Comparison of ENCODE assay signal across 1 cellular context in the genomic region with DNA sequence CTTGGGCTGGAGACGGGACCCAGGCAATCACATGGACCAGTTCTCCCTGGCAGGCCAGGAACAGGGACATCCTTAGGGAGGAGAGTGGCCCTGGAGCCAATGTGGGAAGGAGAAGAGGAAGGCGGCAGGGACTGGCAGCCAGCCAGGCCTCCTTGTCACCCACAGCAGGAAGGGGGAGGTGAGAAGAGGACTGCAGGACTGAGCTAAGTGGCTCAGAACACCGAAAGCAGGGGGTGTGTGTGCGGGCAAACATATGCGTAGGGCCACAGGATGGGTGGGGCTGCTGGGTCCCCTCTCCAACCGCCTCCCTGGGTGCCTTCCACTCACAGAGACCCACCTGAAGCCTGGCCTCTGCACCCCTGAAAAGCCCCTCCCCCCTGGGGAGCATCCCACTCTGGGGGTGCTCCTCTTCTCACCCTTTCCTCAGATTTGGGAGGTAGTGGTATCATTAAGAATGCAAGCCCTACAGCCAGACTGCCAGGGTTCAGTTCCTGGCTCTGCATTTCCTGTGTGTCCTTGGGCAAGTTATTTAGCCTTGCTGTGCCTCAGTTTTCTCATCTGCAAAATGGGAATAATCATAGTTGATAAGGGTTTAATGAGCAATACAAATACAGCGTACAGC.
TF ChIP-seq lines count a peak whose summit lies in the region.

No MANE protein-coding gene starts in this region.

TF ChIP-seq in GM12878, 131 proteins besides CTCF, POLR2A, EP300 and RAD21 (continues in another document):
- TF ChIP-seq REST (IDR thresholded peaks at IDR 0.05; ENCODE audit: low read depth, low read length) (no peak), NRF1 (conservative IDR thresholded peaks at IDR 0.05; ENCODE audit: low read depth, low read length) (no peak), ATF7 (IDR thresholded peaks at IDR 0.05; ENCODE audit: low read depth) (peak; percentile 38), POLR2AphosphoS5 (IDR thresholded peaks at IDR 0.05; ENCODE audit: low read length) (no peak), KDM1A (IDR thresholded peaks at IDR 0.05; ENCODE audit: borderline replicate concordance) (no peak), GATAD2B (conservative IDR thresholded peaks at IDR 0.05; ENCODE audit: low read depth) (0 out of 2 replicates have a peak, but pooled peaks have one; percentile 40), NBN (IDR thresholded peaks at IDR 0.05) (peak; percentile 55; the same call in 1 of the 2 replicates), SMARCA5 (IDR thresholded peaks at IDR 0.05) (peak; percentile 87), TCF7 (IDR thresholded peaks at IDR 0.05; ENCODE audit: borderline replicate concordance) (no peak), CHD1 (IDR thresholded peaks at IDR 0.05; ENCODE audit: low read depth, low read length) (no peak), DPF2 (IDR thresholded peaks at IDR 0.05) (peak; percentile 80), ZNF622 (IDR thresholded peaks at IDR 0.05) (no peak), ZZZ3 (IDR thresholded peaks at IDR 0.05; ENCODE audit: control insufficient read depth, insufficient read length, low read depth) (no peak), RELA (IDR thresholded peaks at IDR 0.05; ENCODE audit: borderline replicate concordance, partially characterized antibody) (no peak), BACH1 (IDR thresholded peaks at IDR 0.05; ENCODE audit: borderline replicate concordance) (0 out of 2 replicates have a peak, but pooled peaks have one; percentile 3), SMAD1 (IDR thresholded peaks at IDR 0.05; ENCODE audit: low read depth, partially characterized antibody) (peak; percentile 92), NKRF (conservative IDR thresholded peaks at IDR 0.05) (0 out of 2 replicates have a peak, but pooled peaks have one; percentile 14), LARP7 (IDR thresholded peaks at IDR 0.05) (0 out of 2 replicates have a peak, but pooled peaks have one; percentile 19), IKZF1 (conservative IDR thresholded peaks at IDR 0.05) (peak; percentile 93), IKZF2 (IDR thresholded peaks at IDR 0.05) (peak; percentile 74 to 82), CBX5 (IDR thresholded peaks at IDR 0.05; ENCODE audit: low read depth) (no peak), MTA2 (IDR thresholded peaks at IDR 0.05; ENCODE audit: low read depth) (peak; percentile 32; the same call in 1 of the 2 replicates), HDAC2 (IDR thresholded peaks at IDR 0.05) (no peak), ZNF217 (IDR thresholded peaks at IDR 0.05) (peak; percentile 85; the same call in 1 of the 2 replicates), BCL11A (IDR thresholded peaks at IDR 0.05; ENCODE audit: low read depth, low read length) (0 out of 2 replicates have a peak, but pooled peaks have one; percentile 8), HDAC6 (IDR thresholded peaks at IDR 0.05; ENCODE audit: unreplicated experiment) (no peak), RELB (IDR thresholded peaks at IDR 0.05; ENCODE audit: low read depth) (peak; percentile 64)
- TF ChIP-seq, protein P1, sequence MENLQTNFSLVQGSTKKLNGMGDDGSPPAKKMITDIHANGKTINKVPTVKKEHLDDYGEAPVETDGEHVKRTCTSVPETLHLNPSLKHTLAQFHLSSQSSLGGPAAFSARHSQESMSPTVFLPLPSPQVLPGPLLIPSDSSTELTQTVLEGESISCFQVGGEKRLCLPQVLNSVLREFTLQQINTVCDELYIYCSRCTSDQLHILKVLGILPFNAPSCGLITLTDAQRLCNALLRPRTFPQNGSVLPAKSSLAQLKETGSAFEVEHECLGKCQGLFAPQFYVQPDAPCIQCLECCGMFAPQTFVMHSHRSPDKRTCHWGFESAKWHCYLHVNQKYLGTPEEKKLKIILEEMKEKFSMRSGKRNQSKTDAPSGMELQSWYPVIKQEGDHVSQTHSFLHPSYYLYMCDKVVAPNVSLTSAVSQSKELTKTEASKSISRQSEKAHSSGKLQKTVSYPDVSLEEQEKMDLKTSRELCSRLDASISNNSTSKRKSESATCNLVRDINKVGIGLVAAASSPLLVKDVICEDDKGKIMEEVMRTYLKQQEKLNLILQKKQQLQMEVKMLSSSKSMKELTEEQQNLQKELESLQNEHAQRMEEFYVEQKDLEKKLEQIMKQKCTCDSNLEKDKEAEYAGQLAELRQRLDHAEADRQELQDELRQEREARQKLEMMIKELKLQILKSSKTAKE (IDR thresholded peaks at IDR 0.05; ENCODE audit: low read depth, poor library complexity, severe bottlenecking) = peak; percentile 22
- TF ChIP-seq, protein P2, sequence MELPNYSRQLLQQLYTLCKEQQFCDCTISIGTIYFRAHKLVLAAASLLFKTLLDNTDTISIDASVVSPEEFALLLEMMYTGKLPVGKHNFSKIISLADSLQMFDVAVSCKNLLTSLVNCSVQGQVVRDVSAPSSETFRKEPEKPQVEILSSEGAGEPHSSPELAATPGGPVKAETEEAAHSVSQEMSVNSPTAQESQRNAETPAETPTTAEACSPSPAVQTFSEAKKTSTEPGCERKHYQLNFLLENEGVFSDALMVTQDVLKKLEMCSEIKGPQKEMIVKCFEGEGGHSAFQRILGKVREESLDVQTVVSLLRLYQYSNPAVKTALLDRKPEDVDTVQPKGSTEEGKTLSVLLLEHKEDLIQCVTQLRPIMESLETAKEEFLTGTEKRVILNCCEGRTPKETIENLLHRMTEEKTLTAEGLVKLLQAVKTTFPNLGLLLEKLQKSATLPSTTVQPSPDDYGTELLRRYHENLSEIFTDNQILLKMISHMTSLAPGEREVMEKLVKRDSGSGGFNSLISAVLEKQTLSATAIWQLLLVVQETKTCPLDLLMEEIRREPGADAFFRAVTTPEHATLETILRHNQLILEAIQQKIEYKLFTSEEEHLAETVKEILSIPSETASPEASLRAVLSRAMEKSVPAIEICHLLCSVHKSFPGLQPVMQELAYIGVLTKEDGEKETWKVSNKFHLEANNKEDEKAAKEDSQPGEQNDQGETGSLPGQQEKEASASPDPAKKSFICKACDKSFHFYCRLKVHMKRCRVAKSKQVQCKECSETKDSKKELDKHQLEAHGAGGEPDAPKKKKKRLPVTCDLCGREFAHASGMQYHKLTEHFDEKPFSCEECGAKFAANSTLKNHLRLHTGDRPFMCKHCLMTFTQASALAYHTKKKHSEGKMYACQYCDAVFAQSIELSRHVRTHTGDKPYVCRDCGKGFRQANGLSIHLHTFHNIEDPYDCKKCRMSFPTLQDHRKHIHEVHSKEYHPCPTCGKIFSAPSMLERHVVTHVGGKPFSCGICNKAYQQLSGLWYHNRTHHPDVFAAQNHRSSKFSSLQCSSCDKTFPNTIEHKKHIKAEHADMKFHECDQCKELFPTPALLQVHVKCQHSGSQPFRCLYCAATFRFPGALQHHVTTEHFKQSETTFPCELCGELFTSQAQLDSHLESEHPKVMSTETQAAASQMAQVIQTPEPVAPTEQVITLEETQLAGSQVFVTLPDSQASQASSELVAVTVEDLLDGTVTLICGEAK (IDR thresholded peaks at IDR 0.05; ENCODE audit: borderline replicate concordance) = no peak
- TF ChIP-seq, protein P3, sequence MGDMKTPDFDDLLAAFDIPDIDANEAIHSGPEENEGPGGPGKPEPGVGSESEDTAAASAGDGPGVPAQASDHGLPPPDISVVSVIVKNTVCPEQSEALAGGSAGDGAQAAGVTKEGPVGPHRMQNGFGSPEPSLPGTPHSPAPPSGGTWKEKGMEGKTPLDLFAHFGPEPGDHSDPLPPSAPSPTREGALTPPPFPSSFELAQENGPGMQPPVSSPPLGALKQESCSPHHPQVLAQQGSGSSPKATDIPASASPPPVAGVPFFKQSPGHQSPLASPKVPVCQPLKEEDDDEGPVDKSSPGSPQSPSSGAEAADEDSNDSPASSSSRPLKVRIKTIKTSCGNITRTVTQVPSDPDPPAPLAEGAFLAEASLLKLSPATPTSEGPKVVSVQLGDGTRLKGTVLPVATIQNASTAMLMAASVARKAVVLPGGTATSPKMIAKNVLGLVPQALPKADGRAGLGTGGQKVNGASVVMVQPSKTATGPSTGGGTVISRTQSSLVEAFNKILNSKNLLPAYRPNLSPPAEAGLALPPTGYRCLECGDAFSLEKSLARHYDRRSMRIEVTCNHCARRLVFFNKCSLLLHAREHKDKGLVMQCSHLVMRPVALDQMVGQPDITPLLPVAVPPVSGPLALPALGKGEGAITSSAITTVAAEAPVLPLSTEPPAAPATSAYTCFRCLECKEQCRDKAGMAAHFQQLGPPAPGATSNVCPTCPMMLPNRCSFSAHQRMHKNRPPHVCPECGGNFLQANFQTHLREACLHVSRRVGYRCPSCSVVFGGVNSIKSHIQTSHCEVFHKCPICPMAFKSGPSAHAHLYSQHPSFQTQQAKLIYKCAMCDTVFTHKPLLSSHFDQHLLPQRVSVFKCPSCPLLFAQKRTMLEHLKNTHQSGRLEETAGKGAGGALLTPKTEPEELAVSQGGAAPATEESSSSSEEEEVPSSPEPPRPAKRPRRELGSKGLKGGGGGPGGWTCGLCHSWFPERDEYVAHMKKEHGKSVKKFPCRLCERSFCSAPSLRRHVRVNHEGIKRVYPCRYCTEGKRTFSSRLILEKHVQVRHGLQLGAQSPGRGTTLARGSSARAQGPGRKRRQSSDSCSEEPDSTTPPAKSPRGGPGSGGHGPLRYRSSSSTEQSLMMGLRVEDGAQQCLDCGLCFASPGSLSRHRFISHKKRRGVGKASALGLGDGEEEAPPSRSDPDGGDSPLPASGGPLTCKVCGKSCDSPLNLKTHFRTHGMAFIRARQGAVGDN (IDR thresholded peaks at IDR 0.05) = 0 out of 2 replicates have a peak, but pooled peaks have one; percentile 45
- TF ChIP-seq, protein P4, sequence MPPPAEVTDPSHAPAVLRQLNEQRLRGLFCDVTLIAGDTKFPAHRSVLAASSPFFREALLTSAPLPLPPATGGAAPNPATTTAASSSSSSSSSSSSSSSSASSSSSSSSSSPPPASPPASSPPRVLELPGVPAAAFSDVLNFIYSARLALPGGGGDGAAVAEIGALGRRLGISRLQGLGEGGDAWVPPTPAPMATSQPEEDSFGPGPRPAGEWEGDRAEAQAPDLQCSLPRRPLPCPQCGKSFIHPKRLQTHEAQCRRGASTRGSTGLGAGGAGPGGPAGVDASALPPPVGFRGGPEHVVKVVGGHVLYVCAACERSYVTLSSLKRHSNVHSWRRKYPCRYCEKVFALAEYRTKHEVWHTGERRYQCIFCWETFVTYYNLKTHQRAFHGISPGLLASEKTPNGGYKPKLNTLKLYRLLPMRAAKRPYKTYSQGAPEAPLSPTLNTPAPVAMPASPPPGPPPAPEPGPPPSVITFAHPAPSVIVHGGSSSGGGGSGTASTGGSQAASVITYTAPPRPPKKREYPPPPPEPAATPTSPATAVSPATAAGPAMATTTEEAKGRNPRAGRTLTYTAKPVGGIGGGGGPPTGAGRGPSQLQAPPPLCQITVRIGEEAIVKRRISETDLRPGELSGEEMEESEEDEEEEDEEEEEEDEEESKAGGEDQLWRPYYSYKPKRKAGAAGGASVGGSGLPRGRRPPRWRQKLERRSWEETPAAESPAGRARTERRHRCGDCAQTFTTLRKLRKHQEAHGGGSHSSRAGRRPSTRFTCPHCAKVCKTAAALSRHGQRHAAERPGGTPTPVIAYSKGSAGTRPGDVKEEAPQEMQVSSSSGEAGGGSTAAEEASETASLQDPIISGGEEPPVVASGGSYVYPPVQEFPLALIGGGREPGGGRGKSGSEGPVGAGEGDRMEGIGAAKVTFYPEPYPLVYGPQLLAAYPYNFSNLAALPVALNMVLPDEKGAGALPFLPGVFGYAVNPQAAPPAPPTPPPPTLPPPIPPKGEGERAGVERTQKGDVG (CRISPR knock-in tag; IDR thresholded peaks at IDR 0.05) = no peak
- TF ChIP-seq, protein P5, sequence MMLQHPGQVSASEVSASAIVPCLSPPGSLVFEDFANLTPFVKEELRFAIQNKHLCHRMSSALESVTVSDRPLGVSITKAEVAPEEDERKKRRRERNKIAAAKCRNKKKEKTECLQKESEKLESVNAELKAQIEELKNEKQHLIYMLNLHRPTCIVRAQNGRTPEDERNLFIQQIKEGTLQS (IDR thresholded peaks at IDR 0.05; ENCODE audit: borderline replicate concordance, extremely low read depth, low read depth, low read length) = no peak
